Comparison of ENCODE assay signal across 21 cellular contexts in the genomic region with DNA sequence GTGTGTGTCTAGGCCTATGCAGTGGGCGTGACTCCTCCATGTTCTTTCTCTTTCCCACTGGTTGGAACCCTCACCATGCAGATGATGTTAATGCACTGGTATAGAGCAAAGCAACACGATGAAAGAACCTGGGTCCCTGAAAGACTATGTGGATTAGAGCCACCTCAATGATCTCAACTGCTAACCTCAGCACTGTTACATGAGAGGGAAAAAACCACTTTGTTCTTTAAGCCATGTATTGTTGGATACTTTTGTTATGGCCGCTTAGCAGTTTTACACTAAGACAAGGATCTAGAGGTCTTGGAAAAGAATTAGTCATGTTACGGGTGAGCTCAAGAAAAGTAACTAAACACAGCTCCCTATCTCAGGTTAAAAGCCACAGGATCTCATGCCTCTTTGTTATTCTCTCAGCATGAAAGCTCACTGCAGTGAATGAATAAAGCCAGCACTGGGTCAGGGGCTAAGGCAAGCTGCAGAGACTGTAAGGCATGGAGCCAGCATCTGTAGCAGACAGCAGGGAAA. TPM values are rescaled to one million over a fixed set of nuclear protein-coding genes. Genes with fewer than 3 reads are reported as not detected.
DNase-seq lines count a peak whose midpoint lies in the region; ATAC-seq, FAIRE-seq and TF ChIP-seq lines count a peak whose summit lies in the region.
"Had no signal": no experiment of that assay in that cellular context is flagged by ENCODE, and none has a peak within 500 bp of the region (broad histone marks: within the 10 kb centered on the region; RNA-seq: fewer than 3 reads in every experiment).

No MANE protein-coding gene starts in this region.

- H4K8ac ChIP-seq in IMR-90 (ENCODE audit: low read depth in 2 of 2, low read length in 2 of 2) (no peak overlapping the region), H1 (ENCODE audit: extremely low read depth, insufficient read depth, low read length) (no peak overlapping the region), mesendoderm (ENCODE audit: low read depth, low read length) (no peak overlapping the region)

- TF ChIP-seq CTCF in IMR-90 (conservative IDR thresholded peaks at IDR 0.05; ENCODE audit: low read depth, low read length) (no peak), H1 (IDR thresholded peaks at IDR 0.05; ENCODE audit: control extremely low read depth in 1 of 3, insufficient read depth in 1 of 3, low read depth in 1 of 3, low read length in 3 of 3) (no peak), left lung (IDR thresholded peaks at IDR 0.05) (no peak)

- H4K91ac ChIP-seq in IMR-90 (ENCODE audit: insufficient read depth, low read depth, low read length) (no peak overlapping the region), H1 (replicated peaks; ENCODE audit: insufficient read length, low read length) (no peak overlapping the region)

- H2AK9ac ChIP-seq in IMR-90 (replicated peaks; ENCODE audit: low read depth, low read length, poor library complexity) = no peak overlapping the region

- H3K4me1 ChIP-seq in IMR-90 (ENCODE audit: control insufficient read depth, insufficient read depth, low read length) (no peaks in the 10 kb centered on the region), H1 (replicated peaks in 1 of 4; ENCODE audit: control insufficient read depth in 3 of 4, insufficient read depth in 4 of 4, low read length in 3 of 4) (peaks cover 6 to 9% (median 8%) of the 10 kb centered on the region in 4 experiments; a peak in 6 of 7 replicates), mesendoderm (ENCODE audit: control insufficient read depth, low read depth, low read length) (peaks cover 2% of the 10 kb centered on the region), left lung (no peaks in the 10 kb centered on the region)
- H3K4me1 ChIP-seq: BE2C, Caco-2 had no signal

- H3K56ac ChIP-seq in IMR-90 (ENCODE audit: extremely low read depth, insufficient read depth, low read length) (no peak overlapping the region), H1 (replicated peaks; ENCODE audit: insufficient read length, low read depth, low read length) (no peak overlapping the region), mesendoderm (ENCODE audit: low read length) (no peak overlapping the region)

- H4K20me1 ChIP-seq in IMR-90 (ENCODE audit: insufficient read depth, low read length) (no peaks in the 10 kb centered on the region), H1 (replicated peaks in 1 of 2; ENCODE audit: control insufficient read depth in 1 of 2, insufficient read depth in 2 of 2, low read length in 2 of 2) (no peaks in the 10 kb centered on the region)

- H3K18ac ChIP-seq in IMR-90 (ENCODE audit: low read depth, low read length) (no peak overlapping the region), H1 (ENCODE audit: extremely low read depth, low read length) (no peak overlapping the region), mesendoderm (ENCODE audit: low read length) (no peak overlapping the region)

- TF ChIP-seq EP300 in H1 (IDR thresholded peaks at IDR 0.05; ENCODE audit: borderline replicate concordance in 1 of 2, low read depth in 2 of 2, low read length in 2 of 2) = peak in 1 of 2 experiments; percentile 46; a peak in 1 of 3 replicates

- in situ Hi-C loops in IMR-90 (cut with MboI; ENCODE audit: low sequenced_read_pairs) = no loop called here

- H2BK12ac ChIP-seq in H1 (ENCODE audit: low read depth, low read length) = no peak overlapping the region

- no peak overlapping the region for H3K23ac ChIP-seq in IMR-90 (ENCODE audit: low read depth, low read length)
- H3K23ac ChIP-seq in H1 (ENCODE audit: insufficient read length) = no peak overlapping the region
- H3K23ac ChIP-seq in mesendoderm (ENCODE audit: low read length) = no peak overlapping the region

- H3K14ac ChIP-seq in IMR-90 (replicated peaks; ENCODE audit: low read depth, low read length) (no peak overlapping the region), H1 (ENCODE audit: insufficient read length) (no peak overlapping the region)

- H2AFZ ChIP-seq in IMR-90 (replicated peaks; ENCODE audit: low read length, poor library complexity) (peak overlapping the region; percentile 11), H1 (ENCODE audit: low read length) (no peak overlapping the region)

- H3K4me2 ChIP-seq in IMR-90 (ENCODE audit: low read depth, low read length) = no peak overlapping the region
- peak overlapping the region in 1 of 2 experiments; percentile 46; a peak in 2 of 4 replicates for H3K4me2 ChIP-seq in H1 (ENCODE audit: insufficient read depth in 1 of 2, low read depth in 2 of 2, low read length in 2 of 2)
- no peak overlapping the region for H3K4me2 ChIP-seq in mesendoderm (ENCODE audit: low read length)

- no peaks in the 10 kb centered on the region for H3K79me1 ChIP-seq in IMR-90 (ENCODE audit: low read depth in 1 of 2, low read length in 2 of 2)
- H3K79me1 ChIP-seq in H1 (ENCODE audit: low read depth, low read length) = no peaks in the 10 kb centered on the region
- no peaks in the 10 kb centered on the region for H3K79me1 ChIP-seq in mesendoderm (ENCODE audit: low read length)

- H3K79me2 ChIP-seq in H1 (ENCODE audit: control insufficient read depth in 1 of 2, insufficient read depth in 2 of 2, low read length in 2 of 2) (no peaks in the 10 kb centered on the region), mesendoderm (ENCODE audit: control insufficient read depth, insufficient read depth, low read length) (no peaks in the 10 kb centered on the region)

- H3K36me3 ChIP-seq in IMR-90 (ENCODE audit: control insufficient read depth, insufficient read depth, low read length) (no peaks in the 10 kb centered on the region), H1 (ENCODE audit: control insufficient read depth in 2 of 4, insufficient read depth in 4 of 4, low read length in 3 of 4) (no peaks in the 10 kb centered on the region), mesendoderm (ENCODE audit: control insufficient read depth, insufficient read depth, low read length) (no peaks in the 10 kb centered on the region), left lung (no peaks in the 10 kb centered on the region)
- H3K36me3 ChIP-seq: BE2C had no signal

- CTCF ChIA-PET in IMR-90 (lab: Yijun Ruan, JAX) (no interaction called here), H1 (lab: Charles Lee; ENCODE audit: partially characterized antibody) (interaction anchor here (0.6 to 2.5 kb wide), 8 partner anchors 10 to 437 kb away, joined by 3 to 11 read pairs (median 4); no protein-coding TSS in a partner anchor)

- H2BK15ac ChIP-seq in IMR-90 (ENCODE audit: low read depth, low read length) (no peak overlapping the region), H1 (ENCODE audit: low read length) (no peak overlapping the region), mesendoderm (replicated peaks; ENCODE audit: low read depth) (no peak overlapping the region)

- FAIRE-seq in H1 (lab: Jason Lieb, UNC) = peak; percentile 96
- FAIRE-seq: H54, HTR-8/SVneo had no signal

- no TSS peak for BruUV-seq in IMR-90 (replicated peaks; lab: Mats Ljungman, UMichigan)

- H3K27ac ChIP-seq in IMR-90 (ENCODE audit: insufficient read depth, low read length) (no peak overlapping the region), H1 (ENCODE audit: low read depth, low read length) (no peak overlapping the region), mesendoderm (ENCODE audit: low read depth, low read length) (no peak overlapping the region), left lung (no peak overlapping the region)

- H3K4me3 ChIP-seq in IMR-90 (ENCODE audit: insufficient read depth, low read depth, low read length) (no peak overlapping the region), H1 (ENCODE audit: extremely low read depth in 1 of 4, insufficient read depth in 2 of 4, low read depth in 3 of 4, low read length in 4 of 4) (no peak overlapping the region; a peak in 1 of 8 replicates), mesendoderm (ENCODE audit: low read length) (no peak overlapping the region), left lung (no peak overlapping the region)

- H3K23me2 ChIP-seq in H1 (ENCODE audit: low read depth, low read length) = no peaks in the 10 kb centered on the region

- H2AK5ac ChIP-seq in IMR-90 (ENCODE audit: low read depth, low read length) (no peak overlapping the region), H1 (ENCODE audit: low read depth, low read length) (no peak overlapping the region), mesendoderm (ENCODE audit: low read length) (no peak overlapping the region)

- H2BK120ac ChIP-seq in IMR-90 (ENCODE audit: low read depth, low read length) (no peak overlapping the region), H1 (replicated peaks; ENCODE audit: low read depth, low read length) (no peak overlapping the region), mesendoderm (ENCODE audit: low read depth, low read length) (no peak overlapping the region)

- TF ChIP-seq RAD21 in IMR-90 (IDR thresholded peaks at IDR 0.05; ENCODE audit: low read length) (no peak), H1 (IDR thresholded peaks at IDR 0.05 in 1 of 2, conservative IDR thresholded peaks at IDR 0.05 in 1 of 2; ENCODE audit: low read depth in 2 of 2, low read length in 2 of 2) (peak; percentile 5 to 25; a peak in 1 of 4 replicates)

- H4K5ac ChIP-seq in IMR-90 (ENCODE audit: low read depth, low read length) (no peak overlapping the region), H1 (ENCODE audit: insufficient read length, low read depth, low read length) (no peak overlapping the region), mesendoderm (ENCODE audit: low read length) (no peak overlapping the region)

- ATAC-seq in IMR-90 (ENCODE audit: low read depth) (no peak), HG03139 (IDR thresholded peaks at IDR 0.05; ENCODE audit: unreplicated experiment) (no peak), left lung (no peak)

- H2BK5ac ChIP-seq in IMR-90 (ENCODE audit: low read depth, low read length, poor library complexity, severe bottlenecking) (no peak overlapping the region), H1 (ENCODE audit: low read depth, low read length) (no peak overlapping the region), mesendoderm (ENCODE audit: low read length) (no peak overlapping the region)

- intact Hi-C loops in IMR-90 (cut with micrococcal nuclease) (no loop called here), left lung (cut with DNase I) (no loop called here)

- no peaks in the 10 kb centered on the region for H3K9me1 ChIP-seq in IMR-90 (ENCODE audit: insufficient read depth, low read length)

- H3K4ac ChIP-seq in IMR-90 (ENCODE audit: low read depth, low read length) (no peak overlapping the region), H1 (replicated peaks; ENCODE audit: insufficient read length, low read depth, low read length) (no peak overlapping the region), mesendoderm (ENCODE audit: low read depth, low read length) (no peak overlapping the region)

- dilution Hi-C loops in IMR-90 (cut with HindIII; ENCODE audit: low sequenced_read_pairs, unreplicated experiment) = no loop called here

- POLR2A ChIA-PET in IMR-90 (lab: Charles Lee; ENCODE audit: unreplicated experiment) (interaction anchor here (0.6 kb wide), 1 partner anchor 948 kb away, joined by 17 read pairs; no protein-coding TSS in a partner anchor), H1 (lab: Charles Lee; ENCODE audit: partially characterized antibody) (interaction anchor here (0.7 kb wide), 1 partner anchor 30 kb away, joined by 3 read pairs; no protein-coding TSS in a partner anchor)

- H2BK20ac ChIP-seq in IMR-90 (ENCODE audit: low read depth, low read length) (no peak overlapping the region), H1 (ENCODE audit: low read length) (no peak overlapping the region)

- H3K9me3 ChIP-seq in IMR-90 (ENCODE audit: control insufficient read depth, insufficient read depth, low read length) (no peaks in the 10 kb centered on the region), H1 (ENCODE audit: insufficient read depth in 2 of 2, low read depth in 1 of 2, low read length in 1 of 2) (no peaks in the 10 kb centered on the region), left lung (peaks cover 0 to 2% of the 10 kb centered on the region in 2 donors)
- H3K9me3 ChIP-seq: BE2C, Caco-2 had no signal

- TF ChIP-seq POLR2A in IMR-90 (IDR thresholded peaks at IDR 0.05; ENCODE audit: low read depth, low read length) (no peak), H1 (IDR thresholded peaks at IDR 0.05; ENCODE audit: control extremely low read depth in 1 of 2, low read depth in 2 of 2, low read length in 2 of 2) (no peak)

- H3K9ac ChIP-seq in IMR-90 (ENCODE audit: low read depth, low read length) (no peak overlapping the region), H1 (replicated peaks in 1 of 4; ENCODE audit: extremely low read depth in 1 of 4, low read depth in 3 of 4, low read length in 3 of 4) (no peak overlapping the region), mesendoderm (ENCODE audit: low read length) (no peak overlapping the region)

- DNase-seq in ELF-1 (ENCODE audit: low read depth, low spot score) (peak; percentile 68), IMR-90 (no peak), H1 (ENCODE audit: low read depth in 1 of 2, low spot score in 2 of 2) (peak in 1 of 2 experiments; percentile 29), mesendoderm (peak; percentile 90), medulla oblongata (ENCODE audit: extremely low spot score) (no peak), left lung (no peak)
- DNase-seq: BE2C; Caco-2; CD4-positive, CD25-positive, alpha-beta regulatory T cell; GF-D8; MM.1S; NCI-H1092; NCI-H1694; NCI-H2081 treated with DMSO at 0.1 percent for 48 hours; NCI-H510A; NCI-H774; OCI-M1; Right ventricle myocardium superior had no signal

- no peaks in the 10 kb centered on the region; the same call in 1 of the 2 replicates for H3K27me3 ChIP-seq in IMR-90 (ENCODE audit: control insufficient read depth, insufficient read depth, low read length)
- peaks cover 12 to 58% (median 38%) of the 10 kb centered on the region in 4 experiments for H3K27me3 ChIP-seq in H1 (replicated peaks in 1 of 4; ENCODE audit: control insufficient read depth in 3 of 4, extremely low read depth in 1 of 4, insufficient read depth in 3 of 4, low read length in 3 of 4)
- no peaks in the 10 kb centered on the region for H3K27me3 ChIP-seq in mesendoderm (ENCODE audit: insufficient read depth, low read length, poor library complexity)
- no peaks in the 10 kb centered on the region for H3K27me3 ChIP-seq in left lung
- H3K27me3 ChIP-seq: BE2C had no signal

- WGBS in IMR-90 (ENCODE audit: extremely low coverage in 2 of 2, insufficient read length in 1 of 2), 2 experiments = no CpG with 5 or more reads among the region's 4 CpGs
- 27% methylated on average over 4 of the region's 4 CpGs; no CpG with 5 or more reads in 1 of the 2 experiments for WGBS in H1 (ENCODE audit: extremely low coverage in 1 of 2, insufficient coverage in 1 of 2, insufficient read length in 1 of 2, insufficient replicate concordance in 2 of 2, low coverage in 1 of 2, low lambda C conversion rate in 2 of 2, missing lambda C conversion rate in 1 of 2), 2 experiments
- WGBS in mesendoderm (ENCODE audit: extremely low coverage, insufficient coverage, low lambda C conversion rate) = no CpG with 5 or more reads among the region's 4 CpGs

RNA-seq across cellular contexts. Expression of gene RBBP6, which starts 56.6 kb away (rescaled TPM):
- total RNA-seq in IMR-90 (2012; rRNA removed) (7.2 and 13.6 TPM in 2 replicates), left lung (10 to 100 TPM; 39.1 to 39.7 TPM)
- polyA plus RNA-seq in IMR-90 (2012; rRNA removed) (15.2 and 17.8 TPM in 2 replicates), H1 (2011; rRNA removed) (20.2 and 22.5 TPM in 2 replicates)
- 5.8 and 10.1 TPM in 2 replicates for polyA plus RNA-seq in IMR-90 (2012; cell fraction: cytosol; rRNA removed)
- 38.0 and 58.9 TPM in 2 replicates for polyA plus RNA-seq in IMR-90 (2012; cell fraction: nucleus; rRNA removed; ENCODE audit: low replicate concordance)
- total RNA-seq in H1 (2021; fragmentation: NEBNext Ultra II Directional; extraction: Animal tissue kit (Norgen Biotek cat#: 25700)) = 53.6 and 54.5 TPM in 2 replicates
- polyA plus RNA-seq in H1 (2011; cell fraction: cytosol; rRNA removed) = 26.2 TPM
- polyA plus RNA-seq in H1 (2011; cell fraction: nucleus; rRNA removed) = 33.9 TPM
- 22.6 to 42.1 TPM (median 26.0 TPM) in 4 replicates for polyA plus RNA-seq in H1 (2012, experiment 1 of 2)
- 8.8 TPM for polyA plus RNA-seq in H1 (2012, experiment 2 of 2)
- 66.5 TPM for polyA plus RNA-seq in H1 (2013, experiment 1 of 2)
- polyA plus RNA-seq in H1 (2013, experiment 2 of 2) = 67.4 TPM
- 47.5 and 60.1 TPM in 2 replicates for polyA minus RNA-seq in H1 (2011; rRNA and poly(A)+ RNA removed)
- polyA minus RNA-seq in H1 (2011; cell fraction: cytosol; rRNA and poly(A)+ RNA removed) = 30.9 TPM
- polyA minus RNA-seq in H1 (2011; cell fraction: nucleus; rRNA and poly(A)+ RNA removed) = 109 TPM
- polyA plus RNA-seq in mesendoderm (2013, experiment 1 of 2) = 56.7 TPM
- 54.7 TPM for polyA plus RNA-seq in mesendoderm (2013, experiment 2 of 2)

Comparison
In these comparisons a context has a peak if more than half of its experiments do, and no peak if none do; other contexts are left out.
1. DNase-seq: peak in ELF-1 (single experiment) and mesendoderm (single experiment); none in IMR-90 (single experiment), medulla oblongata (single experiment) and left lung (0 of 2).